Comparison of ENCODE assay signal across 4 cellular contexts in the genomic region with DNA sequence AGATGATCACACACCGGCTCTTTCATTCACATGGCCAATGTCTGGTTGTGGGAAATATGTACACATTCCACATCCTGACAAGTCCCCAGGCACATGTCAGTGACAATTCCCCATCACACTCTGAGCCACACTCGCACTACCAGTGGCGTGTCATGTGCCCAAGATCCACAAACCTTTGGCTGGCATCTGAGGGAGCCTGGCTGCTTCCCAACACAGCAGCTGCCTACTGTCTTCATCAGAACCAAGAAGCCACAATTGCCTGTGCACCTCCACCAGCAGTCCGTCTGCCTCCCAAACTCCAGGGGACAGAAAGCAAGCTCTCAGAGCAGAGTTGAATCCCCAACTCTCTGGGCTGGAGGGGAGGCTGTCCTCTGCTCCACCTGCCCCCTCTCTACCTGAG. TPM values are rescaled to one million over a fixed set of nuclear protein-coding genes. Genes with fewer than 3 reads are reported as not detected.
"Had no signal": no experiment of that assay in that cellular context is flagged by ENCODE, and none has a peak within 500 bp of the region (broad histone marks: within the 10 kb centered on the region; RNA-seq: fewer than 3 reads in every experiment).

No MANE protein-coding gene starts in this region.

RNA-seq across cellular contexts. Expression of a gene that starts 16.3 kb away (rescaled TPM):
- total RNA-seq: dermis microvascular lymphatic vessel endothelial cell; lung microvascular endothelial cell; naive thymus-derived CD4-positive, alpha-beta T cell; subcutaneous adipose tissue had no signal
- polyA plus RNA-seq: naive thymus-derived CD4-positive, alpha-beta T cell had no signal
